8 cellular contexts compared by ENCODE assay signal in genomic region chr3:136196401-136197158, GRCh38. TPM values are rescaled to one million over a fixed set of nuclear protein-coding genes. Genes with fewer than 3 reads are reported as not detected.
DNase-seq lines count a peak whose midpoint lies in the region; ATAC-seq, FAIRE-seq and TF ChIP-seq lines count a peak whose summit lies in the region.

No MANE protein-coding gene starts in this region.

- H3K9me3 ChIP-seq in MM.1S (replicated peaks; ENCODE audit: insufficient read depth, low read length) (no peaks in the 10 kb centered on the region), neural cell (ENCODE audit: low read length) (no peaks in the 10 kb centered on the region)

- no peaks in the 10 kb centered on the region for H3K9me2 ChIP-seq in MM.1S (replicated peaks; ENCODE audit: insufficient read depth, low read length)
- no peaks in the 10 kb centered on the region for H3K9me2 ChIP-seq in neural cell (ENCODE audit: insufficient read depth, low read length)

- H3K27ac Mint-ChIP-seq in stimulated activated naive CD8-positive, alpha-beta T cell treated with anti-CD3 and anti-CD28 coated beads, Interleukin-15, amount 100 ng/mL, for 72 hours, result peak overlapping the region; percentile 97 to 100

- peaks cover 61% of the 10 kb centered on the region for H3F3A ChIP-seq in MM.1S (ENCODE audit: insufficient read depth, low read length)
- H3F3A ChIP-seq in neural cell (ENCODE audit: insufficient read depth, low read length, poor library complexity, severe bottlenecking), result peaks cover 8% of the 10 kb centered on the region

- H3K4me2 ChIP-seq in MM.1S (ENCODE audit: low read depth, low read length) (peak overlapping the region; percentile 96), neural cell (ENCODE audit: low read length) (peak overlapping the region; percentile 61)

- H3K4me3 Mint-ChIP-seq in stimulated activated naive CD8-positive, alpha-beta T cell treated with anti-CD3 and anti-CD28 coated beads, Interleukin-15, amount 100 ng/mL, for 72 hours, result peak overlapping the region; percentile 83 to 98

- FAIRE-seq in G401.6 (lab: Jason Lieb, UNC), result peak; percentile 93

- H3K36me3 ChIP-seq in MM.1S (replicated peaks; ENCODE audit: insufficient read depth, low read length), result no peaks in the 10 kb centered on the region
- no peaks in the 10 kb centered on the region for H3K36me3 ChIP-seq in neural cell (ENCODE audit: insufficient read depth, low read length)

- H3K4me1 ChIP-seq in MM.1S (ENCODE audit: low read length), result peaks cover 6% of the 10 kb centered on the region

- DNase-seq in HCEC 1CT (peak; percentile 99), MM.1S (peak; percentile 99), SHP77 treated with DMSO at 0.1 percent for 48 hours (lab: John Stamatoyannopoulos, UW) (peak; percentile 96), activated gamma-delta T cell treated with Interleukin-2 at 50 U/mL for 16 hours (peak; percentile 99), fibroblast of villous mesenchyme (ENCODE audit: low read depth) (peak; percentile 100)
- peak; percentile 99 to 100 for DNase-seq in stimulated activated naive CD8-positive, alpha-beta T cell treated with anti-CD3 and anti-CD28 coated beads, Interleukin-15, amount 100 ng/mL, for 72 hours

- peak; percentile 81 for ATAC-seq in stimulated activated naive CD8-positive, alpha-beta T cell treated with anti-CD3 and anti-CD28 coated beads, Interleukin-15, amount 100 ng/mL, for 72 hours

- no peak for TF ChIP-seq CTCF in MM.1S (IDR thresholded peaks at IDR 0.05; ENCODE audit: low read length)
- no peak for TF ChIP-seq CTCF in fibroblast of villous mesenchyme (IDR thresholded peaks at IDR 0.05; ENCODE audit: insufficient read depth, low read depth, low read length)
- no peak for TF ChIP-seq CTCF in neural cell (IDR thresholded peaks at IDR 0.05; ENCODE audit: poor library complexity, severe bottlenecking)

- H3K27me3 Mint-ChIP-seq in stimulated activated naive CD8-positive, alpha-beta T cell treated with anti-CD3 and anti-CD28 coated beads, Interleukin-15, amount 100 ng/mL, for 72 hours, result no peaks in the 10 kb centered on the region

- peak; percentile 41 for TF ChIP-seq RAD21 in neural cell (conservative IDR thresholded peaks at IDR 0.05)

- H3K27ac ChIP-seq in MM.1S (ENCODE audit: low read length), result peak overlapping the region; percentile 98
- H3K27ac ChIP-seq in neural cell (ENCODE audit: low read length), result peak overlapping the region; percentile 96

- H3K27me3 ChIP-seq in MM.1S (replicated peaks; ENCODE audit: insufficient read depth, low read length) (no peaks in the 10 kb centered on the region), neural cell (ENCODE audit: insufficient read depth, low read depth, low read length) (no peaks in the 10 kb centered on the region)

- H3K79me2 ChIP-seq in MM.1S (ENCODE audit: low read length) (peaks cover 49% of the 10 kb centered on the region), neural cell (replicated peaks; ENCODE audit: insufficient read depth, low read length) (peaks cover 39% of the 10 kb centered on the region)

- H3K4me3 ChIP-seq in MM.1S (ENCODE audit: low read length) (peak overlapping the region; percentile 76), fibroblast of villous mesenchyme (ENCODE audit: low read depth, low read length) (peak overlapping the region; percentile 76), neural cell (ENCODE audit: low read length) (peak overlapping the region; percentile 93)

- H3K4me1 Mint-ChIP-seq in stimulated activated naive CD8-positive, alpha-beta T cell treated with anti-CD3 and anti-CD28 coated beads, Interleukin-15, amount 100 ng/mL, for 72 hours, result peaks cover 35% of the 10 kb centered on the region

- H2AFZ ChIP-seq in MM.1S (ENCODE audit: low read length) (peak overlapping the region; percentile 92), neural cell (ENCODE audit: low read depth, low read length) (peak overlapping the region; percentile 86)

- H3K9me3 Mint-ChIP-seq in stimulated activated naive CD8-positive, alpha-beta T cell treated with anti-CD3 and anti-CD28 coated beads, Interleukin-15, amount 100 ng/mL, for 72 hours, result no peaks in the 10 kb centered on the region

- H4K20me1 ChIP-seq in MM.1S (ENCODE audit: insufficient read depth, low read length) (peaks cover 29% of the 10 kb centered on the region), neural cell (ENCODE audit: insufficient read depth) (peaks cover 31% of the 10 kb centered on the region)

- H3K9ac ChIP-seq in MM.1S (ENCODE audit: low read length) (peak overlapping the region; percentile 96), neural cell (ENCODE audit: low read length) (peak overlapping the region; percentile 91)

- TF ChIP-seq EP300 in neural cell (conservative IDR thresholded peaks at IDR 0.05; ENCODE audit: poor library complexity, severe bottlenecking), result peak; percentile 71

TF ChIP-seq in neural cell, 6 proteins besides CTCF, POLR2A, EP300 and RAD21:
- peak; percentile 94 for TF ChIP-seq REST (IDR thresholded peaks at IDR 0.05; ENCODE audit: borderline replicate concordance)
- TF ChIP-seq MXI1 (conservative IDR thresholded peaks at IDR 0.05; ENCODE audit: poor library complexity, severe bottlenecking), result peak; percentile 97
- peak; percentile 63 for TF ChIP-seq SMC3 (conservative IDR thresholded peaks at IDR 0.05; ENCODE audit: poor library complexity)
- TF ChIP-seq EZH2 (IDR thresholded peaks at IDR 0.05; ENCODE audit: borderline replicate concordance, insufficient read depth, low read length, poor library complexity, severe bottlenecking), result no peak
- peak; percentile 93 for TF ChIP-seq TAF1 (IDR thresholded peaks at IDR 0.05; ENCODE audit: low read depth)
- TF ChIP-seq POLR2AphosphoS5 (IDR thresholded peaks at IDR 0.05), result peak; percentile 88

RNA-seq across cellular contexts. Expression of gene MSL2, which starts 0.4 kb away (rescaled TPM):
- total RNA-seq in fibroblast of villous mesenchyme, result 15.8 and 22.0 TPM in 2 replicates
- 12.8 and 14.9 TPM in 2 replicates for polyA plus RNA-seq in neural cell
- polyA minus RNA-seq in neural cell, result 52.3 and 58.1 TPM in 2 replicates

RNA-seq across cellular contexts. Expression of gene PCCB, which starts 53.6 kb away (rescaled TPM):
- 43.2 and 52.2 TPM in 2 replicates for total RNA-seq in fibroblast of villous mesenchyme
- polyA plus RNA-seq in neural cell, result 18.3 and 26.9 TPM in 2 replicates
- polyA minus RNA-seq in neural cell, result 37.2 and 44.6 TPM in 2 replicates

Comparison
In these comparisons a context has a peak if more than half of its experiments do, and no peak if none do; other contexts are left out.
1. Peak in every context shown above with its lines: DNase-seq, ATAC-seq, H3K4me3 ChIP-seq and H3K27ac ChIP-seq.